27 cellular contexts compared by ENCODE assay signal in genomic region chr4:38928886-38929285, GRCh38.
"Had no signal": no experiment of that assay in that cellular context is flagged by ENCODE, and none has a peak within 500 bp of the region (broad histone marks: within the 10 kb centered on the region; RNA-seq: fewer than 3 reads in every experiment).

No MANE protein-coding gene starts in this region.

- DNase-seq: activated CD4-positive, alpha-beta T cell treated with anti-CD3 and anti-CD28 coated beads for 4 hours; activated CD8-positive, alpha-beta T cell treated with anti-CD3 and anti-CD28 coated beads, Interleukin-2, amount 10 ng/mL, durations not matched to agents 7 days and 5 days; activated gamma-delta T cell treated with Interleukin-2 at 50 U/mL for 16 hours; activated naive CD4-positive, alpha-beta T cell treated with anti-CD3 and anti-CD28 coated beads, Interleukin-2, amount 10 ng/mL, durations not matched to agents 7 days and 5 days; activated naive CD8-positive, alpha-beta T cell treated with anti-CD3 and anti-CD28 coated beads for 36 hours; activated T-cell treated with anti-CD3 and anti-CD28 coated beads, Interleukin-2, amount 50 U/mL, for 4 hours; MG63; MV-4-11; NCI-H1092 treated with DMSO at 0.1 percent for 48 hours; NCI-H1436; NCI-H1694 treated with DMSO at 0.1 percent for 48 hours; NCI-H2029 treated with DMSO at 0.1 percent for 48 hours; NCI-H510A treated with DMSO at 0.1 percent for 48 hours; NCI-H69; NK-92 treated with Interleukin-12 subunit alpha and Interleukin-12 subunit beta, amount 100 ng/mL, for 24 hours; OCI-M1; Right ventricle myocardium superior; SW 1271 had no signal

- H3K27ac Mint-ChIP-seq: activated CD8-positive, alpha-beta T cell treated with anti-CD3 and anti-CD28 coated beads, Interleukin-2, amount 10 ng/mL, durations not matched to agents 7 days and 5 days; activated naive CD4-positive, alpha-beta T cell treated with anti-CD3 and anti-CD28 coated beads, Interleukin-2, amount 10 ng/mL, durations not matched to agents 7 days and 5 days; activated naive CD8-positive, alpha-beta T cell treated with anti-CD3 and anti-CD28 coated beads for 36 hours; activated T-helper 17 cell treated with anti-CD3 and anti-CD28 coated beads, Interleukin-2, amount 50 U/mL, for 72 hours; T-helper 2 cell treated with Interferon-gamma antibody and Interleukin-4, amounts not matched to agents 5 μg/mL and 100 μg/mL, for 36 hours had no signal

- H3K4me1 Mint-ChIP-seq: activated naive CD4-positive, alpha-beta T cell treated with anti-CD3 and anti-CD28 coated beads, Interleukin-2, amount 10 ng/mL, durations not matched to agents 7 days and 5 days had no signal

- H3K36me3 Mint-ChIP-seq: activated naive CD4-positive, alpha-beta T cell treated with anti-CD3 and anti-CD28 coated beads, Interleukin-2, amount 10 ng/mL, durations not matched to agents 7 days and 5 days; activated naive CD8-positive, alpha-beta T cell treated with anti-CD3 and anti-CD28 coated beads for 36 hours had no signal

- H3K4me3 ChIP-seq: breast epithelium, MG63, SJSA1 had no signal

- ATAC-seq: activated CD4-positive, CD25-positive, alpha-beta regulatory T cell treated with anti-CD3 and anti-CD28 coated beads, Interleukin-2, amount 50 U/mL, for 24 hours; activated CD8-positive, alpha-beta T cell treated with anti-CD3 and anti-CD28 coated beads, Interleukin-2, amount 10 ng/mL, durations not matched to agents 7 days and 5 days; activated T-cell treated with anti-CD3 and anti-CD28 coated beads, Interleukin-2, amount 50 U/mL, for 4 hours; activated T-helper 17 cell treated with anti-CD3 and anti-CD28 coated beads, Interleukin-2, amount 50 U/mL, for 72 hours; HepG2; Panc1; SK-N-SH treated with all-trans-retinoic acid at 6 μM for 48 hours had no signal

- H3K27ac ChIP-seq: breast epithelium, RWPE1, SJSA1 had no signal

- H3K4me3 Mint-ChIP-seq: activated CD8-positive, alpha-beta T cell treated with anti-CD3 and anti-CD28 coated beads, Interleukin-2, amount 10 ng/mL, durations not matched to agents 7 days and 5 days; activated naive CD4-positive, alpha-beta T cell treated with anti-CD3 and anti-CD28 coated beads, Interleukin-2, amount 10 ng/mL, durations not matched to agents 7 days and 5 days; activated naive CD8-positive, alpha-beta T cell treated with anti-CD3 and anti-CD28 coated beads for 36 hours; activated T-cell treated with anti-CD3 and anti-CD28 coated beads, Interleukin-2, amount 50 U/mL, for 4 hours; activated T-helper 17 cell treated with anti-CD3 and anti-CD28 coated beads, Interleukin-2, amount 50 U/mL, for 72 hours; T-helper 2 cell treated with Interferon-gamma antibody and Interleukin-4, amounts not matched to agents 5 μg/mL and 100 μg/mL, for 36 hours had no signal

- H3K27me3 Mint-ChIP-seq: activated naive CD8-positive, alpha-beta T cell treated with anti-CD3 and anti-CD28 coated beads for 36 hours; activated T-helper 17 cell treated with anti-CD3 and anti-CD28 coated beads, Interleukin-2, amount 50 U/mL, for 72 hours had no signal

- H3K27me3 ChIP-seq: breast epithelium, MG63, SJSA1 had no signal

- H3K4me1 ChIP-seq: breast epithelium, SJSA1 had no signal

- H3K9me3 Mint-ChIP-seq: activated naive CD4-positive, alpha-beta T cell treated with anti-CD3 and anti-CD28 coated beads, Interleukin-2, amount 10 ng/mL, durations not matched to agents 7 days and 5 days; activated naive CD8-positive, alpha-beta T cell treated with anti-CD3 and anti-CD28 coated beads for 36 hours; activated T-cell treated with anti-CD3 and anti-CD28 coated beads, Interleukin-2, amount 50 U/mL, for 4 hours; activated T-helper 17 cell treated with anti-CD3 and anti-CD28 coated beads, Interleukin-2, amount 50 U/mL, for 72 hours; T-helper 2 cell treated with Interferon-gamma antibody and Interleukin-4, amounts not matched to agents 5 μg/mL and 100 μg/mL, for 36 hours had no signal

- H3K36me3 ChIP-seq: MG63 had no signal
